ENCODE assay signal across 17 cellular contexts in the genomic region with DNA sequence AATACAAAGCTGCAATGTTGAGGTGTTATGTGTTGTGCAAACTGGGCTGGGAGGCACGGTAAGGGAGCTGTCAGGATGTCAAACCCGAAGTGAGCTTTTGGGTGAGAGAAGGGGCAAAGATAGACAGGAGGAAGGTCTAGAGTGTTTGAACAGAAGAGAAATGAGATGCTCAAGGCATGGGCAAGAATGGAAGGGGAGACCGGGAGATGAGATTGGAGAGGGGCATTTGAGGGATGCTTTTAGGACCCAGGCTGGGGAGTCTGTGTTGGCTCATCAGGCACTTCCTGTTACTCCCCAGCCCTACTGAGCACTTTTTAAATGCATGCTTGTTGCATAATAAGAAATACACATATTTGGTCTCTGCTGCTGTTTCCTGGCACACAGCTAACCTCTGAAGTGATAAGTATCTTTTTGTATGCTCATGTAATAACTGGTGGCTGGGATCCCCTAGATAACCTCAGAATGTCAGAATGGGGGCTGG. TPM values are rescaled to one million over a fixed set of nuclear protein-coding genes. Genes with fewer than 3 reads are reported as not detected.
DNase-seq lines count a peak whose midpoint lies in the region; ATAC-seq and TF ChIP-seq lines count a peak whose summit lies in the region.
"Had no signal": no experiment of that assay in that cellular context is flagged by ENCODE, and none has a peak within 500 bp of the region (broad histone marks: within the 10 kb centered on the region; RNA-seq: fewer than 3 reads in every experiment).

No MANE protein-coding gene starts in this region.

- H2BK12ac ChIP-seq in trophoblast cell (ENCODE audit: low read length), result no peak overlapping the region

- no peaks in the 10 kb centered on the region for H3K36me3 ChIP-seq in mammary epithelial cell (ENCODE audit: insufficient read depth, low read length)
- H3K36me3 ChIP-seq in thymus (ENCODE audit: control insufficient read depth, insufficient read depth), result no peaks in the 10 kb centered on the region
- H3K36me3 ChIP-seq in trophoblast cell (ENCODE audit: control insufficient read depth in 1 of 2, insufficient read depth in 2 of 2, low read length in 2 of 2), result no peaks in the 10 kb centered on the region
- H3K36me3 ChIP-seq: adrenal gland, BLaER1 had no signal

- no peaks in the 10 kb centered on the region for H3K36me3 Mint-ChIP-seq in MCF 10A (ENCODE audit: insufficient read depth, unreplicated experiment)
- H3K36me3 Mint-ChIP-seq in central memory CD8-positive, alpha-beta T cell (ENCODE audit: insufficient read depth), result peaks cover 12% of the 10 kb centered on the region
- H3K36me3 Mint-ChIP-seq: naive B cell had no signal

- intact Hi-C loops in mammary epithelial cell (cut with micrococcal nuclease), result no loop called here
- intact Hi-C loops in MCF 10A (cut with micrococcal nuclease), result no loop called here

- no peak overlapping the region for H3K4me3 Mint-ChIP-seq in MCF 10A (ENCODE audit: unreplicated experiment)
- H3K4me3 Mint-ChIP-seq in central memory CD8-positive, alpha-beta T cell, result peak overlapping the region; percentile 62
- H3K4me3 Mint-ChIP-seq: naive B cell had no signal

- H3K27ac ChIP-seq in mammary epithelial cell (ENCODE audit: insufficient read depth, low read depth, low read length), result no peak overlapping the region
- H3K27ac ChIP-seq in thymus (ENCODE audit: low read depth), result peak overlapping the region; percentile 70
- no peak overlapping the region for H3K27ac ChIP-seq in trophoblast cell (ENCODE audit: low read depth, low read length)
- H3K27ac ChIP-seq: adrenal gland, BLaER1, esophagus muscularis mucosa had no signal

- no peaks in the 10 kb centered on the region for H3K27me3 Mint-ChIP-seq in MCF 10A (ENCODE audit: insufficient read depth, unreplicated experiment)
- no peaks in the 10 kb centered on the region for H3K27me3 Mint-ChIP-seq in central memory CD8-positive, alpha-beta T cell

- H3K27me3 ChIP-seq in mammary epithelial cell (ENCODE audit: insufficient read depth, low read length) (no peaks in the 10 kb centered on the region), thymus (ENCODE audit: control insufficient read depth, insufficient read depth) (no peaks in the 10 kb centered on the region), trophoblast cell (ENCODE audit: insufficient read depth, low read length) (no peaks in the 10 kb centered on the region)
- H3K27me3 ChIP-seq: BLaER1 had no signal

- H3K9me3 ChIP-seq in mammary epithelial cell (replicated peaks; ENCODE audit: insufficient read depth, low read length) (no peaks in the 10 kb centered on the region), thymus (ENCODE audit: control insufficient read depth) (no peaks in the 10 kb centered on the region), trophoblast cell (ENCODE audit: insufficient read depth, low read depth, low read length) (no peaks in the 10 kb centered on the region)
- H3K9me3 ChIP-seq: adrenal gland, BLaER1, esophagus muscularis mucosa, SK-N-SH had no signal

- H2BK5ac ChIP-seq in trophoblast cell (ENCODE audit: low read depth, low read length, poor library complexity), result no peak overlapping the region

- H4K12ac ChIP-seq in trophoblast cell (ENCODE audit: low read depth, low read length), result no peak overlapping the region

- no peak overlapping the region for H4K91ac ChIP-seq in trophoblast cell (ENCODE audit: low read depth, low read length)

- peak; percentile 79 for ATAC-seq in central memory CD8-positive, alpha-beta T cell (replicated peaks; ENCODE audit: extremely low read depth, poor library complexity, severe bottlenecking)
- ATAC-seq in GM18868 (IDR thresholded peaks at IDR 0.05; ENCODE audit: unreplicated experiment), result no peak
- ATAC-seq: left lobe of liver had no signal

- CTCF ChIA-PET in mammary epithelial cell (lab: Charles Lee; ENCODE audit: low non-redundant PET) (no interaction called here), MCF 10A (lab: Yijun Ruan, JAX) (interaction anchor here (0.6 to 1.0 kb wide), 2 partner anchors 17 to 373 kb away, joined by 3 read pairs; no protein-coding TSS in a partner anchor)

- peaks cover 34% of the 10 kb centered on the region for H3K4me1 ChIP-seq in mammary epithelial cell (ENCODE audit: insufficient read depth, low read length)
- peaks cover 10% of the 10 kb centered on the region for H3K4me1 ChIP-seq in thymus (ENCODE audit: control insufficient read depth, insufficient read depth, low read length)
- H3K4me1 ChIP-seq in trophoblast cell (ENCODE audit: control insufficient read depth in 1 of 2, insufficient read depth in 2 of 2, low read length in 2 of 2), result no peaks in the 10 kb centered on the region
- H3K4me1 ChIP-seq: adrenal gland, BLaER1, esophagus muscularis mucosa had no signal

- dilution Hi-C loops in mammary epithelial cell (cut with HindIII; ENCODE audit: low sequenced_read_pairs), result no loop called here

- no peak overlapping the region for H3K23ac ChIP-seq in trophoblast cell (ENCODE audit: low read length)

- no peak overlapping the region for H3K27ac Mint-ChIP-seq in MCF 10A (ENCODE audit: low read depth, unreplicated experiment)
- peak overlapping the region; percentile 78 for H3K27ac Mint-ChIP-seq in central memory CD8-positive, alpha-beta T cell (ENCODE audit: low read depth)
- H3K27ac Mint-ChIP-seq: naive B cell had no signal

- H3K9me3 Mint-ChIP-seq in MCF 10A (ENCODE audit: unreplicated experiment), result no peaks in the 10 kb centered on the region
- no peaks in the 10 kb centered on the region for H3K9me3 Mint-ChIP-seq in central memory CD8-positive, alpha-beta T cell
- H3K9me3 Mint-ChIP-seq: naive B cell had no signal

- no peaks in the 10 kb centered on the region for H3K79me2 ChIP-seq in mammary epithelial cell (ENCODE audit: insufficient read depth, low read length)
- H3K79me2 ChIP-seq in trophoblast cell (ENCODE audit: control insufficient read depth, insufficient read depth, low read length, poor library complexity), result no peaks in the 10 kb centered on the region

- H2AFZ ChIP-seq in mammary epithelial cell (ENCODE audit: low read depth, low read length) (peak overlapping the region; percentile 18), trophoblast cell (ENCODE audit: insufficient read depth, low read length, poor library complexity) (no peak overlapping the region)

- H3K4me3 ChIP-seq in mammary epithelial cell (replicated peaks in 1 of 3; ENCODE audit: insufficient read depth in 1 of 3, low read depth in 2 of 3, low read length in 3 of 3), result no peak overlapping the region
- H3K4me3 ChIP-seq in thymus (ENCODE audit: low read length), result no peak overlapping the region
- H3K4me3 ChIP-seq in trophoblast cell (ENCODE audit: low read depth, low read length), result no peak overlapping the region
- H3K4me3 ChIP-seq: adrenal gland, BLaER1, esophagus muscularis mucosa had no signal

- no peak overlapping the region for H3K9ac ChIP-seq in mammary epithelial cell (ENCODE audit: insufficient read depth, low read length)
- H3K9ac ChIP-seq in trophoblast cell (ENCODE audit: low read length), result no peak overlapping the region
- H3K9ac ChIP-seq: BLaER1, SK-N-SH had no signal

- H3K4me2 ChIP-seq in mammary epithelial cell (ENCODE audit: insufficient read depth, low read depth, low read length), result no peak overlapping the region
- no peak overlapping the region for H3K4me2 ChIP-seq in trophoblast cell (ENCODE audit: low read length)
- H3K4me2 ChIP-seq: BLaER1, SK-N-SH had no signal

- H3K14ac ChIP-seq in trophoblast cell (ENCODE audit: low read length), result no peak overlapping the region

- no peaks in the 10 kb centered on the region for H4K20me1 ChIP-seq in mammary epithelial cell (ENCODE audit: insufficient read depth, low read length)
- H4K20me1 ChIP-seq: BLaER1 had no signal

- POLR2A ChIA-PET in MCF 10A (lab: Yijun Ruan, JAX), result no interaction called here

- H3K4ac ChIP-seq in trophoblast cell (ENCODE audit: low read depth, low read length), result no peak overlapping the region

- no peak overlapping the region for H2BK120ac ChIP-seq in trophoblast cell (ENCODE audit: insufficient read depth, low read length, poor library complexity)

- DNase-seq in mammary epithelial cell, result peak; percentile 14
- DNase-seq in MCF 10A (ENCODE audit: unreplicated experiment), result no peak
- DNase-seq in SKM-1 treated with dmso at 0.1 percent for 144 hours (lab: John Stamatoyannopoulos, UW; ENCODE audit: unreplicated experiment), result peak; percentile 65
- DNase-seq in central memory CD8-positive, alpha-beta T cell (ENCODE audit: low spot score in 2 of 2), result peak in 1 of 2 donors; percentile 38
- DNase-seq in amniotic stem cell (lab: John Stamatoyannopoulos, UW), result no peak
- no peak for DNase-seq in trophoblast cell
- DNase-seq: adrenal gland, EL, naive B cell, NCI-H2171, retina, SK-N-SH had no signal

- H3K79me1 ChIP-seq in trophoblast cell (ENCODE audit: low read length), result no peaks in the 10 kb centered on the region

- peaks cover 11% of the 10 kb centered on the region for H3K4me1 Mint-ChIP-seq in MCF 10A (ENCODE audit: insufficient read depth, unreplicated experiment)
- peaks cover 52% of the 10 kb centered on the region for H3K4me1 Mint-ChIP-seq in central memory CD8-positive, alpha-beta T cell
- H3K4me1 Mint-ChIP-seq: naive B cell had no signal

- WGBS in mammary epithelial cell (ENCODE audit: low coverage, missing lambda C conversion rate), result 41% methylated on average over 2 of the region's 3 CpGs
- 72% methylated on average over 3 of the region's 3 CpGs for WGBS in thymus
- WGBS in trophoblast cell (ENCODE audit: extremely low coverage, insufficient coverage, insufficient read length), result no CpG with 5 or more reads among the region's 3 CpGs

- BruUV-seq in mammary epithelial cell (replicated peaks; lab: Mats Ljungman, UMichigan), result no TSS peak
- no TSS peak for BruUV-seq in MCF 10A (replicated peaks; lab: Mats Ljungman, UMichigan)

- in situ Hi-C loops in mammary epithelial cell (cut with MboI; ENCODE audit: low sequenced_read_pairs in 2 of 2), result loop anchor here (10.0 to 25.0 kb wide), 2 partner anchors 153 to 576 kb away; a partner anchor contains a TSS

- no peak overlapping the region for H3K18ac ChIP-seq in trophoblast cell (ENCODE audit: low read length)

- H2AK5ac ChIP-seq in trophoblast cell (ENCODE audit: low read length), result no peak overlapping the region

- no peak for TF ChIP-seq CTCF in mammary epithelial cell (conservative IDR thresholded peaks at IDR 0.05 in 1 of 2, IDR thresholded peaks at IDR 0.05 in 1 of 2; ENCODE audit: extremely low read depth in 1 of 2, insufficient read depth in 1 of 2, low read depth in 1 of 2, low read length in 2 of 2)
- no peak for TF ChIP-seq CTCF in MCF 10A (IDR thresholded peaks at IDR 0.05; ENCODE audit: unreplicated experiment)

- H4K8ac ChIP-seq in trophoblast cell (ENCODE audit: low read depth, low read length), result no peak overlapping the region

RNA-seq across cellular contexts. Expression of a gene that starts 13.7 kb away (rescaled TPM):
- total RNA-seq in mammary epithelial cell (under 1 TPM; under 0.01 to 0.19 TPM), MCF 10A (2022) (not detected in 2 replicates)
- polyA plus RNA-seq in mammary epithelial cell (0.06 TPM), thymus (0.27 TPM)
- polyA minus RNA-seq in mammary epithelial cell, result not detected
- 0.05 and 0.11 TPM in 2 replicates for polyA plus RNA-seq in trophoblast cell (2013)
- total RNA-seq: left lobe of liver had no signal
- polyA plus RNA-seq: SK-N-SH had no signal

RNA-seq across cellular contexts. Expression of a gene that starts 19.2 kb away (rescaled TPM):
- total RNA-seq in mammary epithelial cell (10 to 100 TPM; 22.2 to 27.4 TPM), MCF 10A (2022) (24.3 and 36.2 TPM in 2 replicates)
- polyA plus RNA-seq in mammary epithelial cell (23.2 TPM), thymus (4.9 TPM)
- 17.1 TPM for polyA minus RNA-seq in mammary epithelial cell
- 5.6 and 5.9 TPM in 2 replicates for polyA plus RNA-seq in trophoblast cell (2013)

RNA-seq across cellular contexts. Expression of a gene that starts 32.9 kb away (rescaled TPM):
- not detected for total RNA-seq in mammary epithelial cell
- polyA plus RNA-seq in mammary epithelial cell, result not detected
- polyA minus RNA-seq in mammary epithelial cell, result not detected
- not detected in 2 replicates for total RNA-seq in MCF 10A (2022)
- 0.09 TPM for polyA plus RNA-seq in thymus
- polyA plus RNA-seq in trophoblast cell (2013), result not detected in 2 replicates
- total RNA-seq: adrenal gland, esophagus muscularis mucosa, left lobe of liver had no signal
- polyA plus RNA-seq: adrenal gland, SK-N-SH had no signal

RNA-seq across cellular contexts. Expression of a gene that starts 39.9 kb away (rescaled TPM):
- total RNA-seq in mammary epithelial cell (not detected), MCF 10A (2022) (not detected in 2 replicates)
- polyA plus RNA-seq in mammary epithelial cell (not detected), thymus (0.02 TPM)
- not detected for polyA minus RNA-seq in mammary epithelial cell
- not detected in 2 replicates for polyA plus RNA-seq in trophoblast cell (2013)
- total RNA-seq: adrenal gland, esophagus muscularis mucosa, left lobe of liver had no signal
- polyA plus RNA-seq: adrenal gland, SK-N-SH had no signal

RNA-seq across cellular contexts. Expression of a gene that starts 41.7 kb away (rescaled TPM):
- 10 to 100 TPM in 1 of 2 donors, 1 to 10 TPM in 1; 8.5 to 15.0 TPM for total RNA-seq in mammary epithelial cell
- 9.9 TPM for polyA plus RNA-seq in mammary epithelial cell
- 0.88 TPM for polyA minus RNA-seq in mammary epithelial cell
- 9.6 and 13.0 TPM in 2 replicates for total RNA-seq in MCF 10A (2022)
- 5.9 TPM for polyA plus RNA-seq in thymus
- polyA plus RNA-seq in trophoblast cell (2013), result 5.0 and 5.4 TPM in 2 replicates

Comparison
In these comparisons a context has a peak if more than half of its experiments do, and no peak if none do; other contexts are left out.
1. DNase-seq: peak in mammary epithelial cell (single experiment) and SKM-1 treated with dmso at 0.1 percent for 144 hours (single experiment); none in MCF 10A (single experiment), amniotic stem cell (single experiment) and trophoblast cell (0 of 2).